8 cellular contexts compared by ENCODE assay signal in the genomic region with DNA sequence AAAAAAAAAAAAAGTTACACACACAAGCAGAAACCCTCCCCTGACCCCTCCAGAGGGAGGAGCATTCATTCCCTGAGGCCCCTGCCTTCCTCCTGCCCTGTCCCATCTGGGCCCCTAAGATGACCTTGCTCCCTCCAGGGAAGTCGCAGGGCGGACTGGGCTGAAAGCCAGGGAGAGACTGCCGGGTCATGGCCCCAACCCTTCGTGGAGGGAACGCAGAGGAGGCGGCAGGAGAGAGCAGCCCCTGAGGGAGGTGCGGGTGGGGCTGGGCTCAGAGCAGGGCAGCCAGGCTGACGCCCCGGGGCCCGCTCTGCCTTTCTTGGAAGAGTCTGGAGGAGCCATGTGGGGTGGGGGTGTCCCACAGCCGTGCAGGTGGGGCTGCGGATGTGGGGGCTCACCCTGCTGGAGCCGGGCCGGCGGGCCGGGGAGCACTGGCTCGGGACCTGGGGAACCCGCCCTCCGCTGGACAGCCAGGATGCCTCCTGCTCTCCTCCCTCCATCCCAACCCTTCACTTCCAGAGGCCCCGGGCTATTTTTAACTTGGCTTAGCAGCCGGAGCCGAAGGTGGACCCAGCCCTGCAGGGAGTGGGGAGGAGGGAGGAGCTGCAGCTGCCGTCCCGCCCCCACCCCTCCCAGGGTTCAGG. TPM values are rescaled to one million over a fixed set of nuclear protein-coding genes. Genes with fewer than 3 reads are reported as not detected.
A peak's percentile ranks its signal among the peaks of the same experiment; 100 is the strongest.
DNase-seq lines count a peak whose midpoint lies in the region; ATAC-seq and TF ChIP-seq lines count a peak whose summit lies in the region.

No MANE protein-coding gene starts in this region.

- no peaks in the 10 kb centered on the region for H3K79me2 ChIP-seq in ACC112 (ENCODE audit: control insufficient read depth, insufficient read depth, low read length, unreplicated experiment)

- no peak overlapping the region for H3K27ac ChIP-seq in ACC112 (ENCODE audit: low read depth, low read length)
- peak overlapping the region; percentile 66 for H3K27ac ChIP-seq in HUES48 (ENCODE audit: low read depth, low read length)
- H3K27ac ChIP-seq in lung (ENCODE audit: low read depth in 1 of 2, low read length in 1 of 2): peak overlapping the region; percentile 7 to 61

- no peak for ATAC-seq in lung (ENCODE audit: insufficient read depth, low FRiP score)

- no peak for TF ChIP-seq CTCF in lung (IDR thresholded peaks at IDR 0.05; ENCODE audit: control extremely low read depth, extremely low read depth)

- peak overlapping the region; percentile 27 for H3K4me3 ChIP-seq in ACC112 (ENCODE audit: low read depth, low read length)
- peak overlapping the region; percentile 47 for H3K4me3 ChIP-seq in HUES48 (ENCODE audit: low read depth, low read length)
- H3K4me3 ChIP-seq in lung: no peak overlapping the region

- peak; percentile 84 for DNase-seq in cerebellum (ENCODE audit: low spot score)
- DNase-seq in lung (ENCODE audit: low spot score): no peak
- no peak for DNase-seq in NCI-H524 treated with DMSO at 0.1 percent for 48 hours (lab: John Stamatoyannopoulos, UW)
- no peak for DNase-seq in KG1 (lab: John Stamatoyannopoulos, UW)
- DNase-seq in RKO (ENCODE audit: low spot score): no peak
- no peak for DNase-seq in stimulated activated CD4-positive, alpha-beta T cell treated with anti-CD3 and anti-CD28 coated beads, Interleukin-4, amount 100 ng/mL, for 1 hour

- WGBS in lung, 2 donors: 1 to 2% methylated on average over 22 to 24 of the region's 24 CpGs

- H3K36me3 ChIP-seq in ACC112 (ENCODE audit: insufficient read depth, low read length) (no peaks in the 10 kb centered on the region), HUES48 (ENCODE audit: control insufficient read depth, insufficient read depth, low read length) (no peaks in the 10 kb centered on the region), lung (ENCODE audit: control insufficient read depth in 2 of 2, insufficient read depth in 2 of 2, low read length in 2 of 2) (no peaks in the 10 kb centered on the region)

- no peak overlapping the region for H3K9ac ChIP-seq in HUES48 (ENCODE audit: low read depth, low read length)

- H3K27me3 ChIP-seq in ACC112 (ENCODE audit: insufficient read depth, low read length) (no peaks in the 10 kb centered on the region), HUES48 (ENCODE audit: control insufficient read depth, insufficient read depth, low read length) (no peaks in the 10 kb centered on the region), lung (ENCODE audit: control insufficient read depth, insufficient read depth) (no peaks in the 10 kb centered on the region)

- H2AFZ ChIP-seq in ACC112 (ENCODE audit: low read length, unreplicated experiment): peak overlapping the region; percentile 22

- H3K9me3 ChIP-seq in HUES48 (ENCODE audit: control insufficient read depth, insufficient read depth, low read length) (no peaks in the 10 kb centered on the region), lung (ENCODE audit: control insufficient read depth in 2 of 2, insufficient read depth in 1 of 2, low read length in 1 of 2) (no peaks in the 10 kb centered on the region)

- peaks cover 19% of the 10 kb centered on the region for H3K4me1 ChIP-seq in ACC112 (ENCODE audit: control insufficient read depth, insufficient read depth, low read length, unreplicated experiment)
- peaks cover 25% of the 10 kb centered on the region for H3K4me1 ChIP-seq in HUES48 (ENCODE audit: control insufficient read depth, insufficient read depth, low read length)
- peaks cover 0 to 28% of the 10 kb centered on the region in 2 donors for H3K4me1 ChIP-seq in lung (ENCODE audit: control insufficient read depth in 2 of 2, insufficient read depth in 2 of 2, low read length in 2 of 2)

RNA-seq across cellular contexts. Expression of gene ABHD16B, which starts 15.0 kb away (rescaled TPM):
- total RNA-seq in cerebellum (not detected), lung (not detected)
- polyA plus RNA-seq in lung: 1 to 10 TPM in 1 of 2 donors, under 1 TPM in 1; 0.89 to 1.5 TPM

RNA-seq across cellular contexts. Expression of gene ZBTB46, which starts 15.2 kb away (rescaled TPM):
- total RNA-seq in cerebellum (20.3 TPM), lung (10 to 100 TPM; 10.8 to 15.3 TPM)
- polyA plus RNA-seq in lung: 1 to 10 TPM; 3.4 to 4.4 TPM

RNA-seq across cellular contexts. Expression of gene TPD52L2, which starts 18.8 kb away (rescaled TPM):
- total RNA-seq in cerebellum (33.1 TPM), lung (10 to 100 TPM; 66.2 to 92.4 TPM)
- 100 to 1,000 TPM in 1 of 2 donors, 10 to 100 TPM in 1; 66.2 to 130 TPM for polyA plus RNA-seq in lung

RNA-seq across cellular contexts. Expression of gene DNAJC5, which starts 48.7 kb away (rescaled TPM):
- total RNA-seq in cerebellum (53.4 TPM), lung (10 to 100 TPM; 25.1 to 64.5 TPM)
- 10 to 100 TPM; 26.5 to 48.2 TPM for polyA plus RNA-seq in lung
